In genomic region chr16:11312718-11313492, GRCh38 we compare ENCODE assay signal across 8 cellular contexts. TPM values are rescaled to one million over a fixed set of nuclear protein-coding genes. Genes with fewer than 3 reads are reported as not detected.
A peak's percentile ranks its signal among the peaks of the same experiment; 100 is the strongest.
DNase-seq lines count a peak whose midpoint lies in the region; ATAC-seq and TF ChIP-seq lines count a peak whose summit lies in the region.

No MANE protein-coding gene starts in this region.

- no peaks in the 10 kb centered on the region for H3K27me3 ChIP-seq in foreskin keratinocyte
- no peaks in the 10 kb centered on the region for H3K27me3 ChIP-seq in thoracic aorta (replicated peaks; ENCODE audit: insufficient read depth)
- no peaks in the 10 kb centered on the region for H3K27me3 ChIP-seq in left ventricle myocardium inferior (ENCODE audit: low read depth)

- H3K9ac ChIP-seq in SK-N-MC (ENCODE audit: insufficient read length), result no peak overlapping the region

- H3K4me3 ChIP-seq in SK-N-MC (0 out of 2 replicates have a peak overlapping the region, but pooled peaks have one; percentile 9), thoracic aorta (peak overlapping the region; percentile 27), left ventricle myocardium inferior (no peak overlapping the region)

- H3K36me3 ChIP-seq in SK-N-MC (ENCODE audit: insufficient read depth, low read length), result no peaks in the 10 kb centered on the region
- H3K36me3 ChIP-seq in thoracic aorta, result no peaks in the 10 kb centered on the region
- H3K36me3 ChIP-seq in left ventricle myocardium inferior, result no peaks in the 10 kb centered on the region

- H3K36me3 Mint-ChIP-seq in activated T-cell treated with anti-CD3 and anti-CD28 coated beads, Interleukin-2, amount 50 U/mL, for 24 hours (ENCODE audit: low read depth), result no peaks in the 10 kb centered on the region
- H3K36me3 Mint-ChIP-seq in activated T-cell treated with anti-CD3 and anti-CD28 coated beads, Interleukin-2, amount 50 U/mL, for 4 hours (ENCODE audit: insufficient read depth), result no peaks in the 10 kb centered on the region

- no peaks in the 10 kb centered on the region for H3K9me3 ChIP-seq in SK-N-MC (ENCODE audit: low read depth, low read length)
- no peaks in the 10 kb centered on the region for H3K9me3 ChIP-seq in thoracic aorta
- H3K9me3 ChIP-seq in left ventricle myocardium inferior (replicated peaks), result no peaks in the 10 kb centered on the region

- no peak for ATAC-seq in activated T-cell treated with anti-CD3 and anti-CD28 coated beads, Interleukin-2, amount 50 U/mL, for 4 hours
- ATAC-seq in foreskin keratinocyte (peak; percentile 67), thoracic aorta (ENCODE audit: insufficient number of reproducible peaks, low FRiP score, low read depth) (no peak), HG02885 (IDR thresholded peaks at IDR 0.05; ENCODE audit: poor library complexity, unreplicated experiment) (no peak)

- peaks cover 12% of the 10 kb centered on the region for H3K4me1 ChIP-seq in foreskin keratinocyte
- peaks cover 0 to 13% of the 10 kb centered on the region in 2 donors for H3K4me1 ChIP-seq in thoracic aorta (ENCODE audit: control insufficient read depth in 1 of 2, low read depth in 2 of 2)
- peaks cover 6% of the 10 kb centered on the region for H3K4me1 ChIP-seq in left ventricle myocardium inferior

- H3K27ac ChIP-seq in SK-N-MC (0 out of 2 replicates have a peak overlapping the region, but pooled peaks have one; percentile 21), foreskin keratinocyte (peak overlapping the region; percentile 3), thoracic aorta (no peak overlapping the region), left ventricle myocardium inferior (replicated peaks) (no peak overlapping the region)

- intact Hi-C loops in left ventricle myocardium inferior (cut with micrococcal nuclease), result no loop called here

- no peak overlapping the region for H3K4me3 Mint-ChIP-seq in activated T-cell treated with anti-CD3 and anti-CD28 coated beads, Interleukin-2, amount 50 U/mL, for 24 hours
- H3K4me3 Mint-ChIP-seq in activated T-cell treated with anti-CD3 and anti-CD28 coated beads, Interleukin-2, amount 50 U/mL, for 4 hours, result no peak overlapping the region

- no peaks in the 10 kb centered on the region for H3K27me3 Mint-ChIP-seq in activated T-cell treated with anti-CD3 and anti-CD28 coated beads, Interleukin-2, amount 50 U/mL, for 24 hours
- no peaks in the 10 kb centered on the region for H3K27me3 Mint-ChIP-seq in activated T-cell treated with anti-CD3 and anti-CD28 coated beads, Interleukin-2, amount 50 U/mL, for 4 hours (ENCODE audit: low read depth)

- H3K4me1 Mint-ChIP-seq in activated T-cell treated with anti-CD3 and anti-CD28 coated beads, Interleukin-2, amount 50 U/mL, for 24 hours (ENCODE audit: low read depth), result peaks cover 50% of the 10 kb centered on the region
- peaks cover 39% of the 10 kb centered on the region for H3K4me1 Mint-ChIP-seq in activated T-cell treated with anti-CD3 and anti-CD28 coated beads, Interleukin-2, amount 50 U/mL, for 4 hours (ENCODE audit: low read depth)

- TF ChIP-seq CTCF in foreskin keratinocyte (conservative IDR thresholded peaks at IDR 0.05) (no peak), thoracic aorta (IDR thresholded peaks at IDR 0.05) (no peak), left ventricle myocardium inferior (IDR thresholded peaks at IDR 0.05; ENCODE audit: borderline replicate concordance) (no peak)

- peak overlapping the region; percentile 50 for H3K27ac Mint-ChIP-seq in activated T-cell treated with anti-CD3 and anti-CD28 coated beads, Interleukin-2, amount 50 U/mL, for 24 hours

- no peak for DNase-seq in activated T-cell treated with anti-CD3 and anti-CD28 coated beads, Interleukin-2, amount 50 U/mL, for 24 hours
- no peak for DNase-seq in activated T-cell treated with anti-CD3 and anti-CD28 coated beads, Interleukin-2, amount 50 U/mL, for 4 hours
- peak; percentile 22 for DNase-seq in SK-N-MC (ENCODE audit: low read depth, low spot score)
- DNase-seq in foreskin keratinocyte, result peak; percentile 22 to 55
- no peak for DNase-seq in thoracic aorta (ENCODE audit: low spot score)
- DNase-seq in left ventricle myocardium inferior, result no peak
- no peak for DNase-seq in occipital lobe (lab: John Stamatoyannopoulos, UW)

- H3K9me3 Mint-ChIP-seq in activated T-cell treated with anti-CD3 and anti-CD28 coated beads, Interleukin-2, amount 50 U/mL, for 24 hours, result no peaks in the 10 kb centered on the region
- no peaks in the 10 kb centered on the region for H3K9me3 Mint-ChIP-seq in activated T-cell treated with anti-CD3 and anti-CD28 coated beads, Interleukin-2, amount 50 U/mL, for 4 hours

RNA-seq across cellular contexts. Expression of gene PRM1, which starts 31.8 kb away (rescaled TPM):
- total RNA-seq in activated T-cell treated with anti-CD3 and anti-CD28 coated beads, Interleukin-2, amount 50 U/mL, for 4 hours, result not detected
- total RNA-seq in foreskin keratinocyte, result not detected in 2 replicates
- not detected in 2 replicates for polyA plus RNA-seq in foreskin keratinocyte
- not detected for total RNA-seq in thoracic aorta
- total RNA-seq in left ventricle myocardium inferior, result not detected
- not detected for total RNA-seq in occipital lobe

RNA-seq across cellular contexts. Expression of gene RMI2, which starts 32.4 kb away (rescaled TPM):
- 10 to 100 TPM in 2 of 3 donors, 1 to 10 TPM in 1; 5.5 to 12.9 (median 12.8) TPM for total RNA-seq in activated T-cell treated with anti-CD3 and anti-CD28 coated beads, Interleukin-2, amount 50 U/mL, for 4 hours
- total RNA-seq in foreskin keratinocyte (20.9 and 23.1 TPM in 2 replicates), thoracic aorta (under 1 TPM in 1 of 2 donors, not detected in 1; 0.49 TPM), left ventricle myocardium inferior (0.60 TPM), occipital lobe (4.1 TPM)
- polyA plus RNA-seq in foreskin keratinocyte, result 25.0 and 29.0 TPM in 2 replicates

RNA-seq across cellular contexts. Expression of gene PRM2, which starts 36.6 kb away (rescaled TPM):
- total RNA-seq in activated T-cell treated with anti-CD3 and anti-CD28 coated beads, Interleukin-2, amount 50 U/mL, for 4 hours, result not detected
- total RNA-seq in foreskin keratinocyte, result not detected in 2 replicates
- not detected in 2 replicates for polyA plus RNA-seq in foreskin keratinocyte
- total RNA-seq in thoracic aorta, result not detected
- total RNA-seq in left ventricle myocardium inferior, result not detected
- not detected for total RNA-seq in occipital lobe

RNA-seq across cellular contexts. Expression of gene PRM3, which starts 39.5 kb away (rescaled TPM):
- not detected for total RNA-seq in activated T-cell treated with anti-CD3 and anti-CD28 coated beads, Interleukin-2, amount 50 U/mL, for 4 hours
- total RNA-seq in foreskin keratinocyte, result not detected in 2 replicates
- not detected in 2 replicates for polyA plus RNA-seq in foreskin keratinocyte
- not detected for total RNA-seq in thoracic aorta
- not detected for total RNA-seq in left ventricle myocardium inferior
- total RNA-seq in occipital lobe, result not detected

RNA-seq across cellular contexts. Expression of gene TNP2, which starts 43.8 kb away (rescaled TPM):
- not detected for total RNA-seq in activated T-cell treated with anti-CD3 and anti-CD28 coated beads, Interleukin-2, amount 50 U/mL, for 4 hours
- total RNA-seq in foreskin keratinocyte, result not detected in 2 replicates
- not detected in 2 replicates for polyA plus RNA-seq in foreskin keratinocyte
- total RNA-seq in thoracic aorta, result not detected
- not detected for total RNA-seq in left ventricle myocardium inferior
- total RNA-seq in occipital lobe, result not detected

Comparison
In these comparisons a context has a peak if more than half of its experiments do, and no peak if none do; other contexts are left out.
1. DNase-seq: peak in SK-N-MC (single experiment) and foreskin keratinocyte (2 of 2); none in activated T-cell treated with anti-CD3 and anti-CD28 coated beads, Interleukin-2, amount 50 U/mL, for 24 hours (single experiment), activated T-cell treated with anti-CD3 and anti-CD28 coated beads, Interleukin-2, amount 50 U/mL, for 4 hours (single experiment), thoracic aorta (single experiment), left ventricle myocardium inferior (single experiment) and occipital lobe (single experiment).
2. H3K27ac ChIP-seq: peak in SK-N-MC (single experiment) and foreskin keratinocyte (single experiment); none in thoracic aorta (0 of 2) and left ventricle myocardium inferior (single experiment).